In genomic region chr12:6960291-6961277, GRCh38 we compare ENCODE assay signal across 8 cellular contexts. TPM values are rescaled to one million over a fixed set of nuclear protein-coding genes. Genes with fewer than 3 reads are reported as not detected.
DNase-seq lines count a peak whose midpoint lies in the region; TF ChIP-seq lines count a peak whose summit lies in the region.

No MANE protein-coding gene starts in this region.

- no peaks in the 10 kb centered on the region for H3K79me2 ChIP-seq in OCI-LY3 (ENCODE audit: low read length)

- peak; percentile 62 for DNase-seq in activated naive CD4-positive, alpha-beta T cell treated with anti-CD3 and anti-CD28 coated beads for 36 hours
- no peak for DNase-seq in activated naive CD4-positive, alpha-beta T cell treated with anti-CD3 and anti-CD28 coated beads, Interleukin-2, amount 50 U/mL, for 16 hours
- no peak for DNase-seq in chondrocyte (ENCODE audit: low spot score)
- DNase-seq in nephron progenitor cell, result no peak
- no peak for DNase-seq in NCI-H345 (lab: John Stamatoyannopoulos, UW)
- DNase-seq in NCI-H2029 treated with DMSO at 0.1 percent for 48 hours (lab: John Stamatoyannopoulos, UW), result no peak
- no peak for DNase-seq in osteocyte (ENCODE audit: extremely low spot score, unreplicated experiment)

- peaks cover 41% of the 10 kb centered on the region for H3K36me3 ChIP-seq in OCI-LY3 (replicated peaks; ENCODE audit: low read depth, low read length)

- H3K9ac ChIP-seq in OCI-LY3 (ENCODE audit: low read length), result peak overlapping the region; percentile 48; the same call in 1 of the 2 replicates

- no peaks in the 10 kb centered on the region for H3K9me3 ChIP-seq in OCI-LY3 (ENCODE audit: insufficient read depth, low read length)

- peak overlapping the region; percentile 29; the same call in 1 of the 2 replicates for H3K4me3 ChIP-seq in OCI-LY3 (ENCODE audit: low read length)

- H3K27me3 Mint-ChIP-seq in activated naive CD4-positive, alpha-beta T cell treated with anti-CD3 and anti-CD28 coated beads for 36 hours (ENCODE audit: low read depth), result no peaks in the 10 kb centered on the region
- H3K27me3 Mint-ChIP-seq in chondrocyte (ENCODE audit: low read depth) (no peaks in the 10 kb centered on the region), nephron progenitor cell (ENCODE audit: low read depth, poor library complexity) (peaks cover 2% of the 10 kb centered on the region), osteocyte (ENCODE audit: unreplicated experiment) (no peaks in the 10 kb centered on the region)

- no peaks in the 10 kb centered on the region for H3K27me3 ChIP-seq in OCI-LY3 (ENCODE audit: low read depth, low read length)

- H3K27ac ChIP-seq in OCI-LY3 (ENCODE audit: low read length), result peak overlapping the region; percentile 43

- no peak overlapping the region for H2AFZ ChIP-seq in OCI-LY3 (ENCODE audit: low read depth, low read length)

- peaks cover 88% of the 10 kb centered on the region for H3K4me1 Mint-ChIP-seq in activated naive CD4-positive, alpha-beta T cell treated with anti-CD3 and anti-CD28 coated beads for 36 hours (ENCODE audit: low read depth)
- H3K4me1 Mint-ChIP-seq in chondrocyte (ENCODE audit: low read depth) (peaks cover 15% of the 10 kb centered on the region), nephron progenitor cell (peaks cover 65% of the 10 kb centered on the region), osteocyte (ENCODE audit: unreplicated experiment) (peaks cover 18% of the 10 kb centered on the region)

- H3K9me3 Mint-ChIP-seq in activated naive CD4-positive, alpha-beta T cell treated with anti-CD3 and anti-CD28 coated beads for 36 hours, result no peaks in the 10 kb centered on the region
- H3K9me3 Mint-ChIP-seq in chondrocyte (ENCODE audit: low read depth) (no peaks in the 10 kb centered on the region), nephron progenitor cell (no peaks in the 10 kb centered on the region), osteocyte (ENCODE audit: unreplicated experiment) (no peaks in the 10 kb centered on the region)

- peak overlapping the region; percentile 53 for H3K4me2 ChIP-seq in OCI-LY3 (ENCODE audit: low read length)

- peak; percentile 41 for TF ChIP-seq CTCF in OCI-LY3 (IDR thresholded peaks at IDR 0.05; ENCODE audit: low read depth, low read length)
- peak; percentile 39 for TF ChIP-seq CTCF in chondrocyte (IDR thresholded peaks at IDR 0.05)
- no peak for TF ChIP-seq CTCF in nephron progenitor cell (IDR thresholded peaks at IDR 0.05)
- no peak for TF ChIP-seq CTCF in osteocyte (IDR thresholded peaks at IDR 0.05)

- H3K36me3 Mint-ChIP-seq in activated naive CD4-positive, alpha-beta T cell treated with anti-CD3 and anti-CD28 coated beads for 36 hours (ENCODE audit: low read depth), result peaks cover 62% of the 10 kb centered on the region
- H3K36me3 Mint-ChIP-seq in chondrocyte (ENCODE audit: low read depth) (peaks cover 4% of the 10 kb centered on the region), nephron progenitor cell (ENCODE audit: low read depth) (peaks cover 6% of the 10 kb centered on the region), osteocyte (ENCODE audit: unreplicated experiment) (peaks cover 5% of the 10 kb centered on the region)

- CTCF ChIA-PET in activated naive CD4-positive, alpha-beta T cell treated with anti-CD3 and anti-CD28 coated beads for 36 hours (lab: Charles Lee), result interaction anchor here (0.9 to 12.0 kb wide), 8 partner anchors 9 to 228 kb away, joined by 3 to 397 read pairs (median 3); partner anchors contain the start of genes C12orf57, PTPN6 and RNU7-1

- peak overlapping the region; percentile 81 for H3K4me3 Mint-ChIP-seq in activated naive CD4-positive, alpha-beta T cell treated with anti-CD3 and anti-CD28 coated beads for 36 hours
- H3K4me3 Mint-ChIP-seq in chondrocyte (ENCODE audit: unreplicated experiment), result no peak overlapping the region
- H3K4me3 Mint-ChIP-seq in nephron progenitor cell, result no peak overlapping the region
- no peak overlapping the region for H3K4me3 Mint-ChIP-seq in osteocyte (ENCODE audit: unreplicated experiment)

- peaks cover 55% of the 10 kb centered on the region for H3K4me1 ChIP-seq in OCI-LY3 (ENCODE audit: low read length)

- no peaks in the 10 kb centered on the region for H4K20me1 ChIP-seq in OCI-LY3 (ENCODE audit: insufficient read depth, low read length)

- H3K27ac Mint-ChIP-seq in activated naive CD4-positive, alpha-beta T cell treated with anti-CD3 and anti-CD28 coated beads for 36 hours, result peak overlapping the region; percentile 93
- no peak overlapping the region for H3K27ac Mint-ChIP-seq in chondrocyte (ENCODE audit: unreplicated experiment)
- peak overlapping the region; percentile 66 for H3K27ac Mint-ChIP-seq in nephron progenitor cell
- H3K27ac Mint-ChIP-seq in osteocyte (ENCODE audit: unreplicated experiment), result no peak overlapping the region

- intact Hi-C loops in activated naive CD4-positive, alpha-beta T cell treated with anti-CD3 and anti-CD28 coated beads for 36 hours (cut with micrococcal nuclease), result loop anchor here (1.0 to 5.0 kb wide), 6 partner anchors 7 to 273 kb away; partner anchors contain the start of genes C12orf57, SPSB2 and ZNF384

RNA-seq across cellular contexts. Expression of gene PTPN6, which starts 9.4 kb away (rescaled TPM):
- total RNA-seq in activated naive CD4-positive, alpha-beta T cell treated with anti-CD3 and anti-CD28 coated beads for 36 hours, result 100 to 1,000 TPM; 334 to 348 TPM
- total RNA-seq in chondrocyte, result 0.51 to 0.65 TPM in 2 of 3 replicates, not detected in the other
- 0.29 and 0.94 TPM in 2 replicates for total RNA-seq in osteocyte

RNA-seq across cellular contexts. Expression of gene PHB2, which starts 9.9 kb away (rescaled TPM):
- total RNA-seq in activated naive CD4-positive, alpha-beta T cell treated with anti-CD3 and anti-CD28 coated beads for 36 hours, result 100 to 1,000 TPM; 389 to 392 TPM
- total RNA-seq in chondrocyte (129 to 135 TPM (median 129 TPM) in 3 replicates), osteocyte (202 and 205 TPM in 2 replicates)

RNA-seq across cellular contexts. Expression of gene EMG1, which starts 10.1 kb away (rescaled TPM):
- total RNA-seq in activated naive CD4-positive, alpha-beta T cell treated with anti-CD3 and anti-CD28 coated beads for 36 hours, result 10 to 100 TPM; 89.1 to 91.9 TPM
- total RNA-seq in chondrocyte (25.0 to 35.1 TPM (median 26.5 TPM) in 3 replicates), osteocyte (29.5 and 29.8 TPM in 2 replicates)

RNA-seq across cellular contexts. Expression of gene C12orf57, which starts 16.8 kb away (rescaled TPM):
- total RNA-seq in activated naive CD4-positive, alpha-beta T cell treated with anti-CD3 and anti-CD28 coated beads for 36 hours, result 100 to 1,000 TPM; 242 to 245 TPM
- total RNA-seq in chondrocyte (230 to 244 TPM (median 233 TPM) in 3 replicates), osteocyte (287 and 309 TPM in 2 replicates)

RNA-seq across cellular contexts. Expression of gene RNU7-1, which starts 17.0 kb away (rescaled TPM):
- not detected for total RNA-seq in activated naive CD4-positive, alpha-beta T cell treated with anti-CD3 and anti-CD28 coated beads for 36 hours
- total RNA-seq in chondrocyte, result not detected in 3 replicates
- total RNA-seq in osteocyte, result not detected in 2 replicates

Comparison
In these comparisons a context has a peak if more than half of its experiments do, and no peak if none do; other contexts are left out.
1. H3K27ac Mint-ChIP-seq: peak in activated naive CD4-positive, alpha-beta T cell treated with anti-CD3 and anti-CD28 coated beads for 36 hours (single experiment) and nephron progenitor cell (single experiment); none in chondrocyte (single experiment) and osteocyte (single experiment).
2. CTCF ChIP-seq: peak in OCI-LY3 (single experiment) and chondrocyte (single experiment); none in nephron progenitor cell (single experiment) and osteocyte (single experiment).
3. RNA of gene PTPN6, which starts 9.4 kb away (total RNA-seq): 334 to 348 TPM in activated naive CD4-positive, alpha-beta T cell treated with anti-CD3 and anti-CD28 coated beads for 36 hours; 0.29 to 0.94 TPM in osteocyte and 0.51 to 0.65 TPM in chondrocyte; every median in the first group is over 100 times any median in the second.